In genomic region chr12:123056053-123056452, GRCh38 we compare ENCODE assay signal across 15 cellular contexts.
A peak's percentile ranks its signal among the peaks of the same experiment; 100 is the strongest.
DNase-seq lines count a peak whose midpoint lies in the region; ATAC-seq and TF ChIP-seq lines count a peak whose summit lies in the region.
"Had no signal": no experiment of that assay in that cellular context is flagged by ENCODE, and none has a peak within 500 bp of the region (broad histone marks: within the 10 kb centered on the region; RNA-seq: fewer than 3 reads in every experiment).

No MANE protein-coding gene starts in this region.

- H3K9ac ChIP-seq in skeletal muscle tissue (ENCODE audit: low read depth in 1 of 3, low read length in 3 of 3): peak overlapping the region in 2 of 3 donors; percentile 7 to 25

- H3K4me3 ChIP-seq in right cardiac atrium (ENCODE audit: low read length) (no peak overlapping the region), skeletal muscle tissue (ENCODE audit: low read length in 3 of 3) (no peak overlapping the region), upper lobe of left lung (no peak overlapping the region)

- H3K36me3 ChIP-seq in skeletal muscle tissue (ENCODE audit: control insufficient read depth in 3 of 3, insufficient read depth in 3 of 3, low read length in 3 of 3) (no peaks in the 10 kb centered on the region), upper lobe of left lung (no peaks in the 10 kb centered on the region)

- TF ChIP-seq CTCF in upper lobe of left lung (IDR thresholded peaks at IDR 0.05): no peak

- H3K27ac ChIP-seq in right cardiac atrium (ENCODE audit: low read length) (peak overlapping the region; percentile 13), skeletal muscle tissue (ENCODE audit: low read depth, low read length) (peak overlapping the region; percentile 18), upper lobe of left lung (no peak overlapping the region)

- no peaks in the 10 kb centered on the region for H3K9me3 ChIP-seq in right cardiac atrium (ENCODE audit: control insufficient read depth, low read length)
- H3K9me3 ChIP-seq in skeletal muscle tissue (ENCODE audit: control insufficient read depth in 3 of 3, low read length in 3 of 3): no peaks in the 10 kb centered on the region
- H3K9me3 ChIP-seq in upper lobe of left lung: no peaks in the 10 kb centered on the region
- H3K9me3 ChIP-seq: Caco-2 had no signal

- 78% methylated on average over 8 of the region's 8 CpGs for WGBS in right cardiac atrium
- WGBS in upper lobe of left lung, 2 donors: 90% methylated on average over 8 of the region's 8 CpGs; no CpG with 5 or more reads in 1 of the 2 donors

- intact Hi-C loops in right cardiac atrium (cut with DNase I): no loop called here

- DNase-seq in NCI-H146 (lab: John Stamatoyannopoulos, UW) (peak; percentile 35), NCI-H146 treated with DMSO at 0.1 percent for 48 hours (lab: John Stamatoyannopoulos, UW; ENCODE audit: unreplicated experiment) (no peak), RPMI7951 (ENCODE audit: low read depth) (peak; percentile 72), right cardiac atrium (no peak), upper lobe of left lung (no peak), SHP77 (lab: John Stamatoyannopoulos, UW) (no peak), UCSD-AML1 (lab: John Stamatoyannopoulos, UW; ENCODE audit: unreplicated experiment) (no peak)
- DNase-seq: activated CD8-positive, alpha-beta T cell treated with anti-CD3 and anti-CD28 coated beads for 36 hours; Caco-2; effector memory CD8-positive, alpha-beta T cell; NCI-H1436; NCI-H524; small intestine; T1000 had no signal

- H3K27me3 ChIP-seq in right cardiac atrium (ENCODE audit: control insufficient read depth, insufficient read depth): no peaks in the 10 kb centered on the region
- H3K27me3 ChIP-seq in skeletal muscle tissue (ENCODE audit: control insufficient read depth in 3 of 3, insufficient read depth in 3 of 3, low read length in 3 of 3): no peaks in the 10 kb centered on the region
- no peaks in the 10 kb centered on the region for H3K27me3 ChIP-seq in upper lobe of left lung

- peaks cover 23% of the 10 kb centered on the region for H3K4me1 ChIP-seq in right cardiac atrium (ENCODE audit: control insufficient read depth, insufficient read depth, low read length)
- peaks cover 27 to 59% (median 46%) of the 10 kb centered on the region in 3 donors for H3K4me1 ChIP-seq in skeletal muscle tissue (ENCODE audit: control insufficient read depth in 3 of 3, insufficient read depth in 3 of 3, low read length in 3 of 3)
- H3K4me1 ChIP-seq in upper lobe of left lung: peaks cover 31 to 55% (median 43%) of the 10 kb centered on the region in 4 donors
- H3K4me1 ChIP-seq: Caco-2 had no signal

- ATAC-seq in right cardiac atrium (peak in 1 of 2 donors; percentile 16), upper lobe of left lung (ENCODE audit: low FRiP score in 2 of 2) (no peak)
- ATAC-seq: activated CD8-positive, alpha-beta T cell treated with anti-CD3 and anti-CD28 coated beads for 36 hours; effector memory CD8-positive, alpha-beta T cell had no signal

- TF ChIP-seq EP300 in upper lobe of left lung (IDR thresholded peaks at IDR 0.05): no peak

- no peak for TF ChIP-seq POLR2A in upper lobe of left lung (IDR thresholded peaks at IDR 0.05)

Comparison
In these comparisons a context has a peak if more than half of its experiments do, and no peak if none do; other contexts are left out.
1. DNase-seq: peak in NCI-H146 (single experiment) and RPMI7951 (single experiment); none in NCI-H146 treated with DMSO at 0.1 percent for 48 hours (single experiment), right cardiac atrium (0 of 3), upper lobe of left lung (0 of 2), SHP77 (0 of 2) and UCSD-AML1 (single experiment).
2. H3K27ac ChIP-seq: peak in right cardiac atrium (single experiment) and skeletal muscle tissue (single experiment); none in upper lobe of left lung (0 of 4).